In the genomic region with DNA sequence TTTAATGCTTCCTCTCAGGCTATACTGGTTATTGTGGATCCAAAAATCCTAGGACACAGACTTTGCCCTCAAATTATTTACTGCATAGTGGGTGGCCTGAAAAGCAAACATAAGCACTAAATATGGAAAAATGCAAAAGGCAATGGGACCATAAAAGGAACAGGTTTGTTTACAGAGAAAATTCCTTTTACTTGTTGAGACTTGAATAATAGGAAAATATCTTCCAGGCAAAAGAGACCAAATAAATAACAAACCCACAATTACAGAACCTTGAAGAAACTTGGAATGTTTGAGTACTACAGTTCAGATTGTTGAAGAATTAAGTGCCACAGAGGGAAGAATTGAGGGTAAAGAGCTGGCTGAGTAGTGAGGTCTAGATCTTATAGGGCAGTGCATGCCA, we compare ENCODE assay signal across 1 cellular context.
TF ChIP-seq lines count a peak whose summit lies in the region.

No MANE protein-coding gene starts in this region.

TF ChIP-seq in GM23338, 12 proteins besides CTCF, POLR2A, EP300 and RAD21 (continued from another document):
- TF ChIP-seq, protein P1, sequence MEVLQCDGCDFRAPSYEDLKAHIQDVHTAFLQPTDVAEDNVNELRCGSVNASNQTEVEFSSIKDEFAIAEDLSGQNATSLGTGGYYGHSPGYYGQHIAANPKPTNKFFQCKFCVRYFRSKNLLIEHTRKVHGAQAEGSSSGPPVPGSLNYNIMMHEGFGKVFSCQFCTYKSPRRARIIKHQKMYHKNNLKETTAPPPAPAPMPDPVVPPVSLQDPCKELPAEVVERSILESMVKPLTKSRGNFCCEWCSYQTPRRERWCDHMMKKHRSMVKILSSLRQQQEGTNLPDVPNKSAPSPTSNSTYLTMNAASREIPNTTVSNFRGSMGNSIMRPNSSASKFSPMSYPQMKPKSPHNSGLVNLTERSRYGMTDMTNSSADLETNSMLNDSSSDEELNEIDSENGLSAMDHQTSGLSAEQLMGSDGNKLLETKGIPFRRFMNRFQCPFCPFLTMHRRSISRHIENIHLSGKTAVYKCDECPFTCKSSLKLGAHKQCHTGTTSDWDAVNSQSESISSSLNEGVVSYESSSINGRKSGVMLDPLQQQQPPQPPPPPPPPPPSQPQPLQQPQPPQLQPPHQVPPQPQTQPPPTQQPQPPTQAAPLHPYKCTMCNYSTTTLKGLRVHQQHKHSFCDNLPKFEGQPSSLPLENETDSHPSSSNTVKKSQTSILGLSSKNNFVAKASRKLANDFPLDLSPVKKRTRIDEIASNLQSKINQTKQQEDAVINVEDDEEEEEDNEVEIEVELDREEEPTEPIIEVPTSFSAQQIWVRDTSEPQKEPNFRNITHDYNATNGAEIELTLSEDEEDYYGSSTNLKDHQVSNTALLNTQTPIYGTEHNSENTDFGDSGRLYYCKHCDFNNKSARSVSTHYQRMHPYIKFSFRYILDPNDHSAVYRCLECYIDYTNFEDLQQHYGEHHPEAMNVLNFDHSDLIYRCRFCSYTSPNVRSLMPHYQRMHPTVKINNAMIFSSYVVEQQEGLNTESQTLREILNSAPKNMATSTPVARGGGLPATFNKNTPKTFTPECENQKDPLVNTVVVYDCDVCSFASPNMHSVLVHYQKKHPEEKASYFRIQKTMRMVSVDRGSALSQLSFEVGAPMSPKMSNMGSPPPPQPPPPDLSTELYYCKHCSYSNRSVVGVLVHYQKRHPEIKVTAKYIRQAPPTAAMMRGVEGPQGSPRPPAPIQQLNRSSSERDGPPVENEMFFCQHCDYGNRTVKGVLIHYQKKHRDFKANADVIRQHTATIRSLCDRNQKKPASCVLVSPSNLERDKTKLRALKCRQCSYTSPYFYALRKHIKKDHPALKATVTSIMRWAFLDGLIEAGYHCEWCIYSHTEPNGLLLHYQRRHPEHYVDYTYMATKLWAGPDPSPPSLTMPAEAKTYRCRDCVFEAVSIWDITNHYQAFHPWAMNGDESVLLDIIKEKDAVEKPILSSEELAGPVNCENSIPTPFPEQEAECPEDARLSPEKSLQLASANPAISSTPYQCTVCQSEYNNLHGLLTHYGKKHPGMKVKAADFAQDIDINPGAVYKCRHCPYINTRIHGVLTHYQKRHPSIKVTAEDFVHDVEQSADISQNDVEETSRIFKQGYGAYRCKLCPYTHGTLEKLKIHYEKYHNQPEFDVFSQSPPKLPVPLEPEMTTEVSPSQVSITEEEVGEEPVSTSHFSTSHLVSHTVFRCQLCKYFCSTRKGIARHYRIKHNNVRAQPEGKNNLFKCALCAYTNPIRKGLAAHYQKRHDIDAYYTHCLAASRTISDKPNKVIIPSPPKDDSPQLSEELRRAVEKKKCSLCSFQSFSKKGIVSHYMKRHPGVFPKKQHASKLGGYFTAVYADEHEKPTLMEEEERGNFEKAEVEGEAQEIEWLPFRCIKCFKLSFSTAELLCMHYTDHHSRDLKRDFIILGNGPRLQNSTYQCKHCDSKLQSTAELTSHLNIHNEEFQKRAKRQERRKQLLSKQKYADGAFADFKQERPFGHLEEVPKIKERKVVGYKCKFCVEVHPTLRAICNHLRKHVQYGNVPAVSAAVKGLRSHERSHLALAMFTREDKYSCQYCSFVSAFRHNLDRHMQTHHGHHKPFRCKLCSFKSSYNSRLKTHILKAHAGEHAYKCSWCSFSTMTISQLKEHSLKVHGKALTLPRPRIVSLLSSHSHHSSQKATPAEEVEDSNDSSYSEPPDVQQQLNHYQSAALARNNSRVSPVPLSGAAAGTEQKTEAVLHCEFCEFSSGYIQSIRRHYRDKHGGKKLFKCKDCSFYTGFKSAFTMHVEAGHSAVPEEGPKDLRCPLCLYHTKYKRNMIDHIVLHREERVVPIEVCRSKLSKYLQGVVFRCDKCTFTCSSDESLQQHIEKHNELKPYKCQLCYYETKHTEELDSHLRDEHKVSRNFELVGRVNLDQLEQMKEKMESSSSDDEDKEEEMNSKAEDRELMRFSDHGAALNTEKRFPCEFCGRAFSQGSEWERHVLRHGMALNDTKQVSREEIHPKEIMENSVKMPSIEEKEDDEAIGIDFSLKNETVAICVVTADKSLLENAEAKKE (CRISPR knock-in tag; IDR thresholded peaks at IDR 0.05) = no peak
